ENCODE assay signal across 26 cellular contexts in the genomic region with DNA sequence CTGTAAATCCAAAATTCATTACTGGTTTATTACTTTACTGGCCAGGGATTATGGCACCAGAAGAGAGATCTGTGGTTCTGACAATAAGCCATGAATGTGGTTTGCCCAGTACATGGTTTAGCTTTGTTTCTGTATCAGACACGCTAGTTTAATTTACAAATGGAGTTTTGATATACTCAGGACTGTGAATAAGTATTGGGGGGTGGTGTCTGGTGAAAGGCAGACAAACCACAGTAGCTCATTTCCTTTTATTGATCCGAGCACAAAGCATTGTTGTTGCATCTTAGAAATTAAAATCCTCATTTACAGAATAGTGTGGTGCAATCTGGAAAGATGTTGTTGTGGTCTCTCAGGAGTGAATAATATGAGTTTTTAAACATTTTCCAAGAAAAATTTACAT.
"Had no signal": no experiment of that assay in that cellular context is flagged by ENCODE, and none has a peak within 500 bp of the region (broad histone marks: within the 10 kb centered on the region; RNA-seq: fewer than 3 reads in every experiment).

No MANE protein-coding gene starts in this region.

- H3K4me3 Mint-ChIP-seq: mesothelial cell of epicardium, nephron progenitor cell had no signal

- H3K9me3 ChIP-seq: esophagus muscularis mucosa, prostate gland, testis, upper lobe of left lung had no signal

- ATAC-seq: foreskin keratinocyte, heart right ventricle, left cardiac atrium, left lung, mucosa of descending colon, sciatic nerve had no signal

- H3K4me1 ChIP-seq: esophagus muscularis mucosa, foreskin keratinocyte, heart right ventricle, left lung, prostate gland, right atrium auricular region, testis, tibial artery, upper lobe of left lung had no signal

- H3K27ac ChIP-seq: esophagus muscularis mucosa, foreskin keratinocyte, heart right ventricle, left lung, prostate gland, right atrium auricular region, testis, tibial artery, upper lobe of left lung had no signal

- DNase-seq: effector memory CD4-positive, alpha-beta T cell; foreskin keratinocyte; glutamatergic neuron; heart right ventricle; hippocampal formation; left cardiac atrium; left lung; mesenchymal stem cell; mucosa of descending colon; naive B cell; nephron progenitor cell; nucleus accumbens; stimulated activated CD4-positive, alpha-beta T cell treated with anti-CD3 and anti-CD28 coated beads, Interleukin-12 subunit alpha, Interleukin-12 subunit beta, amount 100 ng/mL, for 4 hours; stimulated activated CD4-positive, alpha-beta T cell treated with anti-CD3 and anti-CD28 coated beads, Interleukin-1b, Interleukin-23, amount 100 ng/mL, for 48 hours; stimulated activated CD4-positive, alpha-beta T cell treated with anti-CD3 and anti-CD28 coated beads, Interleukin-4, amount 100 ng/mL, for 1 hour; stimulated activated CD8-positive, alpha-beta memory T cell treated with anti-CD3 and anti-CD28 coated beads, Interleukin-4, amount 100 ng/mL, for 48 hours; substantia nigra; testis; tibial artery had no signal

- H3K27me3 ChIP-seq: esophagus muscularis mucosa, foreskin keratinocyte, heart right ventricle, left lung, right atrium auricular region, testis, tibial artery, upper lobe of left lung had no signal

- H3K4me3 ChIP-seq: esophagus muscularis mucosa, heart right ventricle, left lung, mucosa of descending colon, prostate gland, right atrium auricular region, smooth muscle cell, testis, tibial artery, upper lobe of left lung had no signal

- H3K27ac Mint-ChIP-seq: mesothelial cell of epicardium, nephron progenitor cell had no signal

- H3K4me1 Mint-ChIP-seq: mesothelial cell of epicardium, nephron progenitor cell had no signal

- H3K36me3 ChIP-seq: esophagus muscularis mucosa, heart right ventricle, left lung, prostate gland, right atrium auricular region, tibial artery, upper lobe of left lung had no signal

- H3K4me2 ChIP-seq: smooth muscle cell had no signal

- H3K27me3 Mint-ChIP-seq: naive B cell had no signal
